ENCODE assay signal across 1 cellular context in the genomic region with DNA sequence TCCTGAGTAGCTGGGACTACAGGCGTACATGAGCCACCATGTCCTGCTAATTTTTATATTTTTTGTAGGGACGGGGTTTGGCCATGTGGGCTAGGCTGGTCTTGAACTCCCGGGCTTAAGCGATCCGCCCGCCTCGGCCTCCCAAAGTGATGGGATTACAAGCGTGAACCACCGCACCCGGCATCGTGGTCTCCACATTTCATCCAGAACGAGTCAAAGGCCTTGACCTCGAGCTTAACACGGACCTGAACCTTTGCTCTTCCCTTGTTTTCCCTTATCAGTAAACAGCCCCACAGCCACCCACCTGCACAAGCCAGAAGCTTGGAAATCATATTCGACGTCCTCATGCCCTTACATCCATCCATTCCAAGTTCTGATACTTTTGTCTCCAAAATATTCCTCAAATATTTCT.
TF ChIP-seq lines count a peak whose summit lies in the region.

No MANE protein-coding gene starts in this region.

TF ChIP-seq in HepG2, 621 proteins besides CTCF, POLR2A, EP300 and RAD21 (continued from another document and continues in another):
- TF ChIP-seq, protein P1, sequence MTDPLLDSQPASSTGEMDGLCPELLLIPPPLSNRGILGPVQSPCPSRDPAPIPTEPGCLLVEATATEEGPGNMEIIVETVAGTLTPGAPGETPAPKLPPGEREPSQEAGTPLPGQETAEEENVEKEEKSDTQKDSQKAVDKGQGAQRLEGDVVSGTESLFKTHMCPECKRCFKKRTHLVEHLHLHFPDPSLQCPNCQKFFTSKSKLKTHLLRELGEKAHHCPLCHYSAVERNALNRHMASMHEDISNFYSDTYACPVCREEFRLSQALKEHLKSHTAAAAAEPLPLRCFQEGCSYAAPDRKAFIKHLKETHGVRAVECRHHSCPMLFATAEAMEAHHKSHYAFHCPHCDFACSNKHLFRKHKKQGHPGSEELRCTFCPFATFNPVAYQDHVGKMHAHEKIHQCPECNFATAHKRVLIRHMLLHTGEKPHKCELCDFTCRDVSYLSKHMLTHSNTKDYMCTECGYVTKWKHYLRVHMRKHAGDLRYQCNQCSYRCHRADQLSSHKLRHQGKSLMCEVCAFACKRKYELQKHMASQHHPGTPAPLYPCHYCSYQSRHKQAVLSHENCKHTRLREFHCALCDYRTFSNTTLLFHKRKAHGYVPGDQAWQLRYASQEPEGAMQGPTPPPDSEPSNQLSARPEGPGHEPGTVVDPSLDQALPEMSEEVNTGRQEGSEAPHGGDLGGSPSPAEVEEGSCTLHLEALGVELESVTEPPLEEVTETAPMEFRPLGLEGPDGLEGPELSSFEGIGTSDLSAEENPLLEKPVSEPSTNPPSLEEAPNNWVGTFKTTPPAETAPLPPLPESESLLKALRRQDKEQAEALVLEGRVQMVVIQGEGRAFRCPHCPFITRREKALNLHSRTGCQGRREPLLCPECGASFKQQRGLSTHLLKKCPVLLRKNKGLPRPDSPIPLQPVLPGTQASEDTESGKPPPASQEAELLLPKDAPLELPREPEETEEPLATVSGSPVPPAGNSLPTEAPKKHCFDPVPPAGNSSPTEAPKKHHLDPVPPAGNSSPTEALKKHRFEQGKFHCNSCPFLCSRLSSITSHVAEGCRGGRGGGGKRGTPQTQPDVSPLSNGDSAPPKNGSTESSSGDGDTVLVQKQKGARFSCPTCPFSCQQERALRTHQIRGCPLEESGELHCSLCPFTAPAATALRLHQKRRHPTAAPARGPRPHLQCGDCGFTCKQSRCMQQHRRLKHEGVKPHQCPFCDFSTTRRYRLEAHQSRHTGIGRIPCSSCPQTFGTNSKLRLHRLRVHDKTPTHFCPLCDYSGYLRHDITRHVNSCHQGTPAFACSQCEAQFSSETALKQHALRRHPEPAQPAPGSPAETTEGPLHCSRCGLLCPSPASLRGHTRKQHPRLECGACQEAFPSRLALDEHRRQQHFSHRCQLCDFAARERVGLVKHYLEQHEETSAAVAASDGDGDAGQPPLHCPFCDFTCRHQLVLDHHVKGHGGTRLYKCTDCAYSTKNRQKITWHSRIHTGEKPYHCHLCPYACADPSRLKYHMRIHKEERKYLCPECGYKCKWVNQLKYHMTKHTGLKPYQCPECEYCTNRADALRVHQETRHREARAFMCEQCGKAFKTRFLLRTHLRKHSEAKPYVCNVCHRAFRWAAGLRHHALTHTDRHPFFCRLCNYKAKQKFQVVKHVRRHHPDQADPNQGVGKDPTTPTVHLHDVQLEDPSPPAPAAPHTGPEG (CRISPR knock-in tag; IDR thresholded peaks at IDR 0.05) = no peak; the same call in 1 of the 2 replicates
- TF ChIP-seq CCAR2 (optimal IDR thresholded peaks at IDR 0.05; ENCODE audit: low read depth, low read length) (no peak), RNF219 (CRISPR knock-in tag; IDR thresholded peaks at IDR 0.05) (peak; percentile 77; the same call in 1 of the 2 replicates), BRD4 (CRISPR knock-in tag; IDR thresholded peaks at IDR 0.05) (0 out of 2 replicates have a peak, but pooled peaks have one; percentile 22), MTF2 (CRISPR knock-in tag; IDR thresholded peaks at IDR 0.05; ENCODE audit: borderline replicate concordance) (no peak), HOXD1 (CRISPR knock-in tag; IDR thresholded peaks at IDR 0.05) (peak; percentile 48; the same call in 1 of the 2 replicates), ISX (CRISPR knock-in tag; conservative IDR thresholded peaks at IDR 0.05) (no peak), ZMAT3 (CRISPR knock-in tag; conservative IDR thresholded peaks at IDR 0.05) (peak; percentile 77; the same call in 1 of the 2 replicates), BATF2 (CRISPR knock-in tag; IDR thresholded peaks at IDR 0.05) (no peak), STAT5B (CRISPR knock-in tag; IDR thresholded peaks at IDR 0.05) (no peak), CAMTA2 (CRISPR knock-in tag; IDR thresholded peaks at IDR 0.05; ENCODE audit: borderline replicate concordance) (no peak), RFXAP (CRISPR knock-in tag; IDR thresholded peaks at IDR 0.05; ENCODE audit: borderline replicate concordance) (no peak), ZNF720 (CRISPR knock-in tag; IDR thresholded peaks at IDR 0.05) (no peak), ZNF446 (CRISPR knock-in tag; IDR thresholded peaks at IDR 0.05) (peak; percentile 83), SNAI1 (CRISPR knock-in tag; IDR thresholded peaks at IDR 0.05; ENCODE audit: borderline replicate concordance) (no peak), NFIB (CRISPR knock-in tag; IDR thresholded peaks at IDR 0.05; ENCODE audit: borderline replicate concordance) (no peak), AHDC1 (CRISPR knock-in tag; IDR thresholded peaks at IDR 0.05; ENCODE audit: borderline replicate concordance) (no peak; the same call in 1 of the 2 replicates), MIER3 (CRISPR knock-in tag; IDR thresholded peaks at IDR 0.05; ENCODE audit: borderline replicate concordance) (peak; percentile 24; the same call in 1 of the 2 replicates), BCL3 (CRISPR knock-in tag; IDR thresholded peaks at IDR 0.05) (no peak; the same call in 1 of the 2 replicates), ZNF672 (CRISPR knock-in tag; IDR thresholded peaks at IDR 0.05) (no peak)
- TF ChIP-seq, protein P2, sequence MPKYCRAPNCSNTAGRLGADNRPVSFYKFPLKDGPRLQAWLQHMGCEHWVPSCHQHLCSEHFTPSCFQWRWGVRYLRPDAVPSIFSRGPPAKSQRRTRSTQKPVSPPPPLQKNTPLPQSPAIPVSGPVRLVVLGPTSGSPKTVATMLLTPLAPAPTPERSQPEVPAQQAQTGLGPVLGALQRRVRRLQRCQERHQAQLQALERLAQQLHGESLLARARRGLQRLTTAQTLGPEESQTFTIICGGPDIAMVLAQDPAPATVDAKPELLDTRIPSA (CRISPR knock-in tag; IDR thresholded peaks at IDR 0.05; ENCODE audit: borderline replicate concordance) = no peak
- TF ChIP-seq, protein P3, sequence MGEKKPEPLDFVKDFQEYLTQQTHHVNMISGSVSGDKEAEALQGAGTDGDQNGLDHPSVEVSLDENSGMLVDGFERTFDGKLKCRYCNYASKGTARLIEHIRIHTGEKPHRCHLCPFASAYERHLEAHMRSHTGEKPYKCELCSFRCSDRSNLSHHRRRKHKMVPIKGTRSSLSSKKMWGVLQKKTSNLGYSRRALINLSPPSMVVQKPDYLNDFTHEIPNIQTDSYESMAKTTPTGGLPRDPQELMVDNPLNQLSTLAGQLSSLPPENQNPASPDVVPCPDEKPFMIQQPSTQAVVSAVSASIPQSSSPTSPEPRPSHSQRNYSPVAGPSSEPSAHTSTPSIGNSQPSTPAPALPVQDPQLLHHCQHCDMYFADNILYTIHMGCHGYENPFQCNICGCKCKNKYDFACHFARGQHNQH (CRISPR knock-in tag; IDR thresholded peaks at IDR 0.05) = peak; percentile 84
- TF ChIP-seq, protein P4, sequence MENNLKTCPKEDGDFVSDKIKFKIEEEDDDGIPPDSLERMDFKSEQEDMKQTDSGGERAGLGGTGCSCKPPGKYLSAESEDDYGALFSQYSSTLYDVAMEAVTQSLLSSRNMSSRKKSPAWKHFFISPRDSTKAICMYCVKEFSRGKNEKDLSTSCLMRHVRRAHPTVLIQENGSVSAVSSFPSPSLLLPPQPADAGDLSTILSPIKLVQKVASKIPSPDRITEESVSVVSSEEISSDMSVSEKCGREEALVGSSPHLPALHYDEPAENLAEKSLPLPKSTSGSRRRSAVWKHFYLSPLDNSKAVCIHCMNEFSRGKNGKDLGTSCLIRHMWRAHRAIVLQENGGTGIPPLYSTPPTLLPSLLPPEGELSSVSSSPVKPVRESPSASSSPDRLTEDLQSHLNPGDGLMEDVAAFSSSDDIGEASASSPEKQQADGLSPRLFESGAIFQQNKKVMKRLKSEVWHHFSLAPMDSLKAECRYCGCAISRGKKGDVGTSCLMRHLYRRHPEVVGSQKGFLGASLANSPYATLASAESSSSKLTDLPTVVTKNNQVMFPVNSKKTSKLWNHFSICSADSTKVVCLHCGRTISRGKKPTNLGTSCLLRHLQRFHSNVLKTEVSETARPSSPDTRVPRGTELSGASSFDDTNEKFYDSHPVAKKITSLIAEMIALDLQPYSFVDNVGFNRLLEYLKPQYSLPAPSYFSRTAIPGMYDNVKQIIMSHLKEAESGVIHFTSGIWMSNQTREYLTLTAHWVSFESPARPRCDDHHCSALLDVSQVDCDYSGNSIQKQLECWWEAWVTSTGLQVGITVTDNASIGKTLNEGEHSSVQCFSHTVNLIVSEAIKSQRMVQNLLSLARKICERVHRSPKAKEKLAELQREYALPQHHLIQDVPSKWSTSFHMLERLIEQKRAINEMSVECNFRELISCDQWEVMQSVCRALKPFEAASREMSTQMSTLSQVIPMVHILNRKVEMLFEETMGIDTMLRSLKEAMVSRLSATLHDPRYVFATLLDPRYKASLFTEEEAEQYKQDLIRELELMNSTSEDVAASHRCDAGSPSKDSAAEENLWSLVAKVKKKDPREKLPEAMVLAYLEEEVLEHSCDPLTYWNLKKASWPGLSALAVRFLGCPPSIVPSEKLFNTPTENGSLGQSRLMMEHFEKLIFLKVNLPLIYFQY (CRISPR knock-in tag; IDR thresholded peaks at IDR 0.05; ENCODE audit: borderline replicate concordance) = no peak
- TF ChIP-seq, protein P5, sequence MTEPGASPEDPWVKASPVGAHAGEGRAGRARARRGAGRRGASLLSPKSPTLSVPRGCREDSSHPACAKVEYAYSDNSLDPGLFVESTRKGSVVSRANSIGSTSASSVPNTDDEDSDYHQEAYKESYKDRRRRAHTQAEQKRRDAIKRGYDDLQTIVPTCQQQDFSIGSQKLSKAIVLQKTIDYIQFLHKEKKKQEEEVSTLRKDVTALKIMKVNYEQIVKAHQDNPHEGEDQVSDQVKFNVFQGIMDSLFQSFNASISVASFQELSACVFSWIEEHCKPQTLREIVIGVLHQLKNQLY (CRISPR knock-in tag; IDR thresholded peaks at IDR 0.05) = peak; percentile 71
- TF ChIP-seq, protein P6, sequence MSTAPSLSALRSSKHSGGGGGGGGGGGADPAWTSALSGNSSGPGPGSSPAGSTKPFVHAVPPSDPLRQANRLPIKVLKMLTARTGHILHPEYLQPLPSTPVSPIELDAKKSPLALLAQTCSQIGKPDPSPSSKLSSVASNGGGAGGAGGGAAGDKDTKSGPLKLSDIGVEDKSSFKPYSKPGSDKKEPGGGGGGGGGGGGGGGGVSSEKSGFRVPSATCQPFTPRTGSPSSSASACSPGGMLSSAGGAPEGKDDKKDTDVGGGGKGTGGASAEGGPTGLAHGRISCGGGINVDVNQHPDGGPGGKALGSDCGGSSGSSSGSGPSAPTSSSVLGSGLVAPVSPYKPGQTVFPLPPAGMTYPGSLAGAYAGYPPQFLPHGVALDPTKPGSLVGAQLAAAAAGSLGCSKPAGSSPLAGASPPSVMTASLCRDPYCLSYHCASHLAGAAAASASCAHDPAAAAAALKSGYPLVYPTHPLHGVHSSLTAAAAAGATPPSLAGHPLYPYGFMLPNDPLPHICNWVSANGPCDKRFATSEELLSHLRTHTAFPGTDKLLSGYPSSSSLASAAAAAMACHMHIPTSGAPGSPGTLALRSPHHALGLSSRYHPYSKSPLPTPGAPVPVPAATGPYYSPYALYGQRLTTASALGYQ (CRISPR knock-in tag; IDR thresholded peaks at IDR 0.05) = peak; percentile 73
